Comparison of ENCODE assay signal across 20 cellular contexts in genomic region chr2:197919487-197919886, GRCh38.
A peak's percentile ranks its signal among the peaks of the same experiment; 100 is the strongest.
DNase-seq lines count a peak whose midpoint lies in the region; ATAC-seq and TF ChIP-seq lines count a peak whose summit lies in the region.
"Had no signal": no experiment of that assay in that cellular context is flagged by ENCODE, and none has a peak within 500 bp of the region (broad histone marks: within the 10 kb centered on the region; RNA-seq: fewer than 3 reads in every experiment).

No MANE protein-coding gene starts in this region.

- no peak overlapping the region for H3K9ac ChIP-seq in DND-41 (ENCODE audit: low read depth, low read length)
- H3K9ac ChIP-seq in IMR-90 (ENCODE audit: low read depth, low read length) = no peak overlapping the region

- no peak overlapping the region for H2BK15ac ChIP-seq in IMR-90 (ENCODE audit: low read depth, low read length)

- H3K4me3 ChIP-seq in DND-41 (ENCODE audit: low read depth in 1 of 2, low read length in 2 of 2) = no peak overlapping the region
- H3K4me3 ChIP-seq in IMR-90 (ENCODE audit: insufficient read depth, low read depth, low read length) = no peak overlapping the region
- no peak overlapping the region for H3K4me3 ChIP-seq in cardiac fibroblast (replicated peaks in 1 of 2; ENCODE audit: low read depth in 2 of 2, low read length in 2 of 2)
- H3K4me3 ChIP-seq: lung, skin epidermis had no signal

- H3K4me3 Mint-ChIP-seq in nephron = peak overlapping the region in 1 of 3 experiments; percentile 25
- H3K4me3 Mint-ChIP-seq in CD4-positive, alpha-beta T cell = no peak overlapping the region
- H3K4me3 Mint-ChIP-seq: activated CD4-positive, alpha-beta memory T cell treated with anti-CD3 and anti-CD28 coated beads for 36 hours; stimulated activated memory B cell treated with anti-CD40 and anti-IgM and Interleukin-4, amounts not matched to agents 10 μg/mL and 1 μg/mL and 100 μg/mL, for 72 hours; WTC11 had no signal

- no peak overlapping the region for H4K5ac ChIP-seq in IMR-90 (ENCODE audit: low read depth, low read length)

- H2BK20ac ChIP-seq in IMR-90 (ENCODE audit: low read depth, low read length) = no peak overlapping the region

- H2BK5ac ChIP-seq in IMR-90 (ENCODE audit: low read depth, low read length, poor library complexity, severe bottlenecking) = no peak overlapping the region

- intact Hi-C loops in IMR-90 (cut with micrococcal nuclease) = no loop called here
- intact Hi-C loops in CD4-positive, alpha-beta T cell (cut with DNase I, micrococcal nuclease) = no loop called here

- H3K18ac ChIP-seq in IMR-90 (ENCODE audit: low read depth, low read length) = no peak overlapping the region

- no peaks in the 10 kb centered on the region for H3K9me1 ChIP-seq in IMR-90 (ENCODE audit: insufficient read depth, low read length)

- no peaks in the 10 kb centered on the region for H3K79me1 ChIP-seq in IMR-90 (ENCODE audit: low read depth in 1 of 2, low read length in 2 of 2)

- H3K9me3 Mint-ChIP-seq in nephron = no peaks in the 10 kb centered on the region
- H3K9me3 Mint-ChIP-seq in CD4-positive, alpha-beta T cell = peaks cover 5% of the 10 kb centered on the region

- H4K8ac ChIP-seq in IMR-90 (ENCODE audit: low read depth in 2 of 2, low read length in 2 of 2) = no peak overlapping the region

- BruUV-seq in IMR-90 (replicated peaks; lab: Mats Ljungman, UMichigan) = no TSS peak

- dilution Hi-C loops in IMR-90 (cut with HindIII; ENCODE audit: low sequenced_read_pairs, unreplicated experiment) = no loop called here

- CTCF ChIA-PET in IMR-90 (lab: Yijun Ruan, JAX) = no interaction called here
- CTCF ChIA-PET in CD4-positive, alpha-beta T cell (lab: Charles Lee) = no interaction called here

- H2AFZ ChIP-seq in DND-41 (ENCODE audit: low read depth, low read length) = no peak overlapping the region
- no peak overlapping the region for H2AFZ ChIP-seq in IMR-90 (replicated peaks; ENCODE audit: low read length, poor library complexity)

- H3K14ac ChIP-seq in IMR-90 (replicated peaks; ENCODE audit: low read depth, low read length) = 0 out of 2 replicates have a peak overlapping the region, but pooled peaks have one; percentile 22

- peak overlapping the region; percentile 66 to 82 (median 70) for H3K27ac Mint-ChIP-seq in nephron
- H3K27ac Mint-ChIP-seq in CD4-positive, alpha-beta T cell = no peak overlapping the region
- H3K27ac Mint-ChIP-seq: activated CD4-positive, alpha-beta memory T cell treated with anti-CD3 and anti-CD28 coated beads for 36 hours; stimulated activated memory B cell treated with anti-CD40 and anti-IgM and Interleukin-4, amounts not matched to agents 10 μg/mL and 1 μg/mL and 100 μg/mL, for 72 hours; WTC11 had no signal

- no peaks in the 10 kb centered on the region for H3K27me3 ChIP-seq in DND-41 (ENCODE audit: insufficient read depth, low read length, poor library complexity)
- H3K27me3 ChIP-seq in IMR-90 (ENCODE audit: control insufficient read depth, insufficient read depth, low read length) = no peaks in the 10 kb centered on the region
- no peaks in the 10 kb centered on the region for H3K27me3 ChIP-seq in CD4-positive, alpha-beta T cell (ENCODE audit: control insufficient read depth, insufficient read depth, low read length)

- TF ChIP-seq CTCF in DND-41 (IDR thresholded peaks at IDR 0.05; ENCODE audit: borderline replicate concordance, extremely low read depth, low read length, poor library complexity, severe bottlenecking) (no peak), IMR-90 (conservative IDR thresholded peaks at IDR 0.05; ENCODE audit: low read depth, low read length) (no peak), cardiac fibroblast (IDR thresholded peaks at IDR 0.05; ENCODE audit: low read depth, low read length) (no peak), nephron (IDR thresholded peaks at IDR 0.05; ENCODE audit: unreplicated experiment in 3 of 3) (no peak)
- no peak for TF ChIP-seq CTCF in CD4-positive, alpha-beta T cell (IDR thresholded peaks at IDR 0.05)

- H3K4me1 ChIP-seq in DND-41 (ENCODE audit: insufficient read depth, low read length) (no peaks in the 10 kb centered on the region), IMR-90 (ENCODE audit: control insufficient read depth, insufficient read depth, low read length) (peaks cover 7% of the 10 kb centered on the region)

- H3K4me2 ChIP-seq in DND-41 (ENCODE audit: insufficient read depth, low read length) (no peak overlapping the region), IMR-90 (ENCODE audit: low read depth, low read length) (no peak overlapping the region)

- H3K4me1 Mint-ChIP-seq in nephron = peaks cover 32% of the 10 kb centered on the region
- H3K4me1 Mint-ChIP-seq in CD4-positive, alpha-beta T cell (ENCODE audit: low read depth) = peaks cover 46% of the 10 kb centered on the region
- H3K4me1 Mint-ChIP-seq: stimulated activated memory B cell treated with anti-CD40 and anti-IgM and Interleukin-4, amounts not matched to agents 10 μg/mL and 1 μg/mL and 100 μg/mL, for 72 hours; WTC11 had no signal

- H2AK9ac ChIP-seq in IMR-90 (replicated peaks; ENCODE audit: low read depth, low read length, poor library complexity) = no peak overlapping the region

- 0 out of 3 replicates have a peak, but pooled peaks have one; percentile 52 for ATAC-seq in DND-41 (ENCODE audit: insufficient read depth, low read depth)
- ATAC-seq in IMR-90 (ENCODE audit: low read depth) = no peak
- no peak for ATAC-seq in CD4-positive, alpha-beta T cell (ENCODE audit: poor library complexity)
- ATAC-seq in GM19452 (IDR thresholded peaks at IDR 0.05; ENCODE audit: unreplicated experiment) = no peak
- no peak for ATAC-seq in HG03045 (IDR thresholded peaks at IDR 0.05; ENCODE audit: unreplicated experiment)
- ATAC-seq: stimulated activated memory B cell treated with anti-CD40 and anti-IgM and Interleukin-4, amounts not matched to agents 10 μg/mL and 1 μg/mL and 100 μg/mL, for 72 hours; WTC11 had no signal

- no peak overlapping the region for H2BK120ac ChIP-seq in IMR-90 (ENCODE audit: low read depth, low read length)

- H3K36me3 Mint-ChIP-seq in nephron (ENCODE audit: low read depth) = no peaks in the 10 kb centered on the region
- peaks cover 10% of the 10 kb centered on the region for H3K36me3 Mint-ChIP-seq in CD4-positive, alpha-beta T cell (ENCODE audit: low read depth)
- H3K36me3 Mint-ChIP-seq: stimulated activated memory B cell treated with anti-CD40 and anti-IgM and Interleukin-4, amounts not matched to agents 10 μg/mL and 1 μg/mL and 100 μg/mL, for 72 hours had no signal

- H3K27ac ChIP-seq in DND-41 (ENCODE audit: low read length) (no peak overlapping the region), IMR-90 (ENCODE audit: insufficient read depth, low read length) (no peak overlapping the region)
- H3K27ac ChIP-seq in CD4-positive, alpha-beta T cell (ENCODE audit: low read depth, low read length) = no peak overlapping the region
- H3K27ac ChIP-seq: skin epidermis had no signal

- H3K79me2 ChIP-seq in DND-41 (ENCODE audit: insufficient read depth, low read length) = no peaks in the 10 kb centered on the region

- H3K56ac ChIP-seq in IMR-90 (ENCODE audit: extremely low read depth, insufficient read depth, low read length) = no peak overlapping the region

- no peak overlapping the region for H4K91ac ChIP-seq in IMR-90 (ENCODE audit: insufficient read depth, low read depth, low read length)

- no peak for TF ChIP-seq POLR2A in IMR-90 (IDR thresholded peaks at IDR 0.05; ENCODE audit: low read depth, low read length)

- in situ Hi-C loops in IMR-90 (cut with MboI; ENCODE audit: low sequenced_read_pairs) = no loop called here

- TF ChIP-seq RAD21 in IMR-90 (IDR thresholded peaks at IDR 0.05; ENCODE audit: low read length) = no peak

- H3K27me3 Mint-ChIP-seq in nephron (ENCODE audit: low read depth) = no peaks in the 10 kb centered on the region
- no peaks in the 10 kb centered on the region for H3K27me3 Mint-ChIP-seq in CD4-positive, alpha-beta T cell
- H3K27me3 Mint-ChIP-seq: activated CD4-positive, alpha-beta memory T cell treated with anti-CD3 and anti-CD28 coated beads for 36 hours; stimulated activated memory B cell treated with anti-CD40 and anti-IgM and Interleukin-4, amounts not matched to agents 10 μg/mL and 1 μg/mL and 100 μg/mL, for 72 hours had no signal

- H3K4ac ChIP-seq in IMR-90 (ENCODE audit: low read depth, low read length) = no peak overlapping the region

- H3K36me3 ChIP-seq in DND-41 (ENCODE audit: insufficient read depth, low read length) (no peaks in the 10 kb centered on the region), IMR-90 (ENCODE audit: control insufficient read depth, insufficient read depth, low read length) (no peaks in the 10 kb centered on the region)

- DNase-seq in DND-41 = no peak
- no peak for DNase-seq in IMR-90
- DNase-seq in cardiac fibroblast (ENCODE audit: low read depth in 2 of 2) = peak; percentile 40 to 68
- DNase-seq in CD4-positive, alpha-beta T cell = no peak
- DNase-seq: activated CD4-positive, alpha-beta memory T cell treated with anti-CD3 and anti-CD28 coated beads for 36 hours; activated gamma-delta T cell treated with Interleukin-2 at 50 U/mL for 16 hours; COR-L47; DMS79 treated with DMSO at 0.1 percent for 48 hours; hippocampal formation; NCI-H146; NK-92 treated with Interleukin-12 subunit alpha and Interleukin-12 subunit beta, amount 100 ng/mL, for 24 hours; stimulated activated CD4-positive, alpha-beta T cell treated with anti-CD3 and anti-CD28 coated beads, Interleukin-2, amount 100 ng/mL, for 24 hours; T-helper 9 cell had no signal

- H2AK5ac ChIP-seq in IMR-90 (ENCODE audit: low read depth, low read length) = no peak overlapping the region

- H3K23ac ChIP-seq in IMR-90 (ENCODE audit: low read depth, low read length) = no peak overlapping the region

- no peaks in the 10 kb centered on the region for H3K9me3 ChIP-seq in DND-41 (ENCODE audit: insufficient read depth, low read length, severe bottlenecking)
- H3K9me3 ChIP-seq in IMR-90 (ENCODE audit: control insufficient read depth, insufficient read depth, low read length) = no peaks in the 10 kb centered on the region
- no peaks in the 10 kb centered on the region for H3K9me3 ChIP-seq in CD4-positive, alpha-beta T cell (ENCODE audit: control insufficient read depth, low read length)

- H4K20me1 ChIP-seq in DND-41 (ENCODE audit: insufficient read depth, low read length) = no peaks in the 10 kb centered on the region
- no peaks in the 10 kb centered on the region for H4K20me1 ChIP-seq in IMR-90 (ENCODE audit: insufficient read depth, low read length)

- POLR2A ChIA-PET in IMR-90 (lab: Charles Lee; ENCODE audit: unreplicated experiment) = no interaction called here
- POLR2A ChIA-PET in CD4-positive, alpha-beta T cell (lab: Charles Lee) = interaction anchor here (1.3 kb wide), 1 partner anchor 9 kb away, joined by 4 read pairs; no protein-coding TSS in a partner anchor

TF ChIP-seq in IMR-90, 13 proteins besides CTCF, POLR2A, EP300 and RAD21 (continues in another document):
- TF ChIP-seq CEBPB (IDR thresholded peaks at IDR 0.05; ENCODE audit: low read depth, low read length) (no peak), MXI1 (IDR thresholded peaks at IDR 0.05; ENCODE audit: borderline replicate concordance, low read depth, low read length) (no peak), RFX5 (IDR thresholded peaks at IDR 0.05; ENCODE audit: low read depth, low read length) (no peak)

Comparison
In these comparisons a context has a peak if more than half of its experiments do, and no peak if none do; other contexts are left out.
1. DNase-seq: peak in cardiac fibroblast (2 of 2); none in DND-41 (single experiment), IMR-90 (single experiment) and CD4-positive, alpha-beta T cell (0 of 10).